Comparison of ENCODE assay signal across 9 cellular contexts in genomic region chrX:15973299-15973698, GRCh38.
DNase-seq lines count a peak whose midpoint lies in the region; ATAC-seq and TF ChIP-seq lines count a peak whose summit lies in the region.
"Had no signal": no experiment of that assay in that cellular context is flagged by ENCODE, and none has a peak within 500 bp of the region (broad histone marks: within the 10 kb centered on the region; RNA-seq: fewer than 3 reads in every experiment).

No MANE protein-coding gene starts in this region.

- no peaks in the 10 kb centered on the region for H3K27me3 ChIP-seq in A673 (replicated peaks; ENCODE audit: insufficient read depth, low read depth, low read length, poor library complexity)
- no peaks in the 10 kb centered on the region for H3K27me3 ChIP-seq in right atrium auricular region
- H3K27me3 ChIP-seq in neuronal stem cell (ENCODE audit: control insufficient read depth in 3 of 3, insufficient read depth in 3 of 3, low read depth in 1 of 3, low read length in 3 of 3) = no peaks in the 10 kb centered on the region

- intact Hi-C loops in A673 (cut with micrococcal nuclease; ENCODE audit: unreplicated experiment) = loop anchor here (5.0 to 10.0 kb wide), 2 partner anchors 121 to 208 kb away; partner anchors contain the start of gene AP1S2

- H3K27ac Mint-ChIP-seq in activated CD4-positive, alpha-beta memory T cell treated with anti-CD3 and anti-CD28 coated beads, Interleukin-2, amount 10 ng/mL, durations not matched to agents 7 days and 5 days = no peak overlapping the region
- H3K27ac Mint-ChIP-seq in stimulated activated memory B cell treated with anti-CD40 and anti-IgM and Interleukin-4, amounts not matched to agents 10 μg/mL and 1 μg/mL and 100 μg/mL, for 72 hours = no peak overlapping the region

- CTCF ChIA-PET in A673 (lab: Charles Lee) = no interaction called here
- CTCF ChIA-PET in activated CD4-positive, alpha-beta memory T cell treated with anti-CD3 and anti-CD28 coated beads, Interleukin-2, amount 10 ng/mL, durations not matched to agents 7 days and 5 days (lab: Charles Lee) = no interaction called here

- no peak overlapping the region for H2AFZ ChIP-seq in neuronal stem cell (ENCODE audit: low read length)

- no peak for TF ChIP-seq EP300 in Ishikawa (IDR thresholded peaks at IDR 0.05; ENCODE audit: borderline replicate concordance)

- no peaks in the 10 kb centered on the region for H3K9me3 Mint-ChIP-seq in activated CD4-positive, alpha-beta memory T cell treated with anti-CD3 and anti-CD28 coated beads, Interleukin-2, amount 10 ng/mL, durations not matched to agents 7 days and 5 days
- no peaks in the 10 kb centered on the region for H3K9me3 Mint-ChIP-seq in stimulated activated memory B cell treated with anti-CD40 and anti-IgM and Interleukin-4, amounts not matched to agents 10 μg/mL and 1 μg/mL and 100 μg/mL, for 72 hours

- ATAC-seq in stimulated activated memory B cell treated with anti-CD40 and anti-IgM and Interleukin-4, amounts not matched to agents 10 μg/mL and 1 μg/mL and 100 μg/mL, for 72 hours = peak; percentile 53

- H3K14ac ChIP-seq in neuronal stem cell (ENCODE audit: low read length) = no peak overlapping the region

- peak; percentile 50 for TF ChIP-seq RAD21 in Ishikawa (IDR thresholded peaks at IDR 0.05; ENCODE audit: low read depth)

- H3K4ac ChIP-seq in neuronal stem cell (ENCODE audit: low read length) = no peak overlapping the region

- H3K27ac ChIP-seq in A673 (ENCODE audit: low read depth, low read length, poor library complexity, severe bottlenecking) (no peak overlapping the region), right atrium auricular region (no peak overlapping the region), neuronal stem cell (replicated peaks; ENCODE audit: low read length) (no peak overlapping the region)
- H3K27ac ChIP-seq: thoracic aorta had no signal

- H3K4me2 ChIP-seq in neuronal stem cell (ENCODE audit: insufficient read depth, low read length, poor library complexity, severe bottlenecking) = no peak overlapping the region

- H3K79me1 ChIP-seq in neuronal stem cell (ENCODE audit: low read depth, low read length) = peaks cover 2% of the 10 kb centered on the region

- no peaks in the 10 kb centered on the region for H3K36me3 ChIP-seq in A673 (ENCODE audit: insufficient read depth, low read length, poor library complexity, severe bottlenecking)
- no peaks in the 10 kb centered on the region for H3K36me3 ChIP-seq in right atrium auricular region
- H3K36me3 ChIP-seq in neuronal stem cell (replicated peaks in 1 of 2; ENCODE audit: control insufficient read depth in 2 of 2, insufficient read depth in 2 of 2, low read length in 2 of 2) = no peaks in the 10 kb centered on the region
- H3K36me3 ChIP-seq: thoracic aorta had no signal

- no peak overlapping the region for H3K9ac ChIP-seq in neuronal stem cell (ENCODE audit: low read depth, low read length, poor library complexity)

- no peak overlapping the region for H2AK5ac ChIP-seq in neuronal stem cell (ENCODE audit: low read depth, low read length)

- H3K4me3 ChIP-seq in A673 (ENCODE audit: low read depth, low read length, poor library complexity, severe bottlenecking) (no peak overlapping the region), right atrium auricular region (no peak overlapping the region), neuronal stem cell (ENCODE audit: low read length in 2 of 2) (no peak overlapping the region)
- H3K4me3 ChIP-seq: thoracic aorta had no signal

- no peak overlapping the region for H2BK5ac ChIP-seq in neuronal stem cell (ENCODE audit: low read length)

- no peaks in the 10 kb centered on the region for H3K27me3 Mint-ChIP-seq in activated CD4-positive, alpha-beta memory T cell treated with anti-CD3 and anti-CD28 coated beads, Interleukin-2, amount 10 ng/mL, durations not matched to agents 7 days and 5 days
- H3K27me3 Mint-ChIP-seq in stimulated activated memory B cell treated with anti-CD40 and anti-IgM and Interleukin-4, amounts not matched to agents 10 μg/mL and 1 μg/mL and 100 μg/mL, for 72 hours = no peaks in the 10 kb centered on the region

- WGBS in neuronal stem cell (ENCODE audit: extremely low coverage in 2 of 2, insufficient read length in 2 of 2, insufficient replicate concordance in 1 of 2), 2 donors = no CpG with 5 or more reads among the region's 2 CpGs

- no peak overlapping the region for H3K23ac ChIP-seq in neuronal stem cell (ENCODE audit: low read depth, low read length, poor library complexity)

- no TSS peak for BruUV-seq in A673 (replicated peaks; lab: Mats Ljungman, UMichigan)

- H3K18ac ChIP-seq in neuronal stem cell (ENCODE audit: low read length) = no peak overlapping the region

- H2BK12ac ChIP-seq in neuronal stem cell (ENCODE audit: low read length) = no peak overlapping the region

- H3K36me3 Mint-ChIP-seq in activated CD4-positive, alpha-beta memory T cell treated with anti-CD3 and anti-CD28 coated beads, Interleukin-2, amount 10 ng/mL, durations not matched to agents 7 days and 5 days (ENCODE audit: low read depth) = no peaks in the 10 kb centered on the region
- no peaks in the 10 kb centered on the region for H3K36me3 Mint-ChIP-seq in stimulated activated memory B cell treated with anti-CD40 and anti-IgM and Interleukin-4, amounts not matched to agents 10 μg/mL and 1 μg/mL and 100 μg/mL, for 72 hours

- H2BK120ac ChIP-seq in neuronal stem cell (ENCODE audit: low read depth, low read length) = no peak overlapping the region

- no peak overlapping the region for H4K8ac ChIP-seq in neuronal stem cell (ENCODE audit: low read depth, low read length)

- DNase-seq in A673 (ENCODE audit: low spot score) (peak; percentile 67), GDM1 (lab: John Stamatoyannopoulos, UW) (peak; percentile 11), right atrium auricular region (ENCODE audit: low spot score) (no peak), neuronal stem cell (ENCODE audit: low spot score) (no peak)
- peak; percentile 16 for DNase-seq in activated CD4-positive, alpha-beta memory T cell treated with anti-CD3 and anti-CD28 coated beads, Interleukin-2, amount 10 ng/mL, durations not matched to agents 7 days and 5 days
- DNase-seq in activated CD4-positive, CD25-positive, alpha-beta regulatory T cell treated with anti-CD3 and anti-CD28 coated beads, Interleukin-2, amount 50 U/mL, for 72 hours = no peak

- H3K4me1 ChIP-seq in A673 (ENCODE audit: insufficient read depth, low read length, poor library complexity, severe bottlenecking) (no peaks in the 10 kb centered on the region), right atrium auricular region (no peaks in the 10 kb centered on the region), neuronal stem cell (ENCODE audit: control insufficient read depth in 2 of 2, insufficient read depth in 1 of 2, low read depth in 1 of 2, low read length in 2 of 2) (no peaks in the 10 kb centered on the region)

- H2BK15ac ChIP-seq in neuronal stem cell (ENCODE audit: low read length) = no peak overlapping the region

- no peaks in the 10 kb centered on the region for H3K9me3 ChIP-seq in A673 (ENCODE audit: low read depth, low read length, poor library complexity, severe bottlenecking)
- H3K9me3 ChIP-seq in right atrium auricular region = no peaks in the 10 kb centered on the region
- H3K9me3 ChIP-seq in neuronal stem cell (replicated peaks in 1 of 2; ENCODE audit: control insufficient read depth in 2 of 2, insufficient read depth in 1 of 2, low read depth in 1 of 2, low read length in 2 of 2) = no peaks in the 10 kb centered on the region
- H3K9me3 ChIP-seq: thoracic aorta had no signal

- POLR2A ChIA-PET in A673 (lab: Charles Lee; ENCODE audit: low non-redundant PET) = no interaction called here
- POLR2A ChIA-PET in activated CD4-positive, alpha-beta memory T cell treated with anti-CD3 and anti-CD28 coated beads, Interleukin-2, amount 10 ng/mL, durations not matched to agents 7 days and 5 days (lab: Charles Lee) = no interaction called here

- peak; percentile 56 for TF ChIP-seq CTCF in A673 (conservative IDR thresholded peaks at IDR 0.05; ENCODE audit: low read depth, low read length)
- peak; percentile 12 to 61 for TF ChIP-seq CTCF in right atrium auricular region (IDR thresholded peaks at IDR 0.05)

- no peak overlapping the region for H4K91ac ChIP-seq in neuronal stem cell (ENCODE audit: low read depth, low read length, poor library complexity)

- no peak overlapping the region for H3K4me3 Mint-ChIP-seq in activated CD4-positive, alpha-beta memory T cell treated with anti-CD3 and anti-CD28 coated beads, Interleukin-2, amount 10 ng/mL, durations not matched to agents 7 days and 5 days
- H3K4me3 Mint-ChIP-seq in stimulated activated memory B cell treated with anti-CD40 and anti-IgM and Interleukin-4, amounts not matched to agents 10 μg/mL and 1 μg/mL and 100 μg/mL, for 72 hours = no peak overlapping the region

- H3K4me1 Mint-ChIP-seq in activated CD4-positive, alpha-beta memory T cell treated with anti-CD3 and anti-CD28 coated beads, Interleukin-2, amount 10 ng/mL, durations not matched to agents 7 days and 5 days = no peaks in the 10 kb centered on the region
- peaks cover 29% of the 10 kb centered on the region for H3K4me1 Mint-ChIP-seq in stimulated activated memory B cell treated with anti-CD40 and anti-IgM and Interleukin-4, amounts not matched to agents 10 μg/mL and 1 μg/mL and 100 μg/mL, for 72 hours

TF ChIP-seq in Ishikawa, 13 proteins besides CTCF, POLR2A, EP300 and RAD21 (continues in another document):
- TF ChIP-seq TCF12 (IDR thresholded peaks at IDR 0.05; ENCODE audit: low read depth) (no peak), MAX (IDR thresholded peaks at IDR 0.05) (no peak), NFIC (IDR thresholded peaks at IDR 0.05) (no peak)

Comparison
In these comparisons a context has a peak if more than half of its experiments do, and no peak if none do; other contexts are left out.
1. DNase-seq: peak in A673 (single experiment), GDM1 (single experiment) and activated CD4-positive, alpha-beta memory T cell treated with anti-CD3 and anti-CD28 coated beads, Interleukin-2, amount 10 ng/mL, durations not matched to agents 7 days and 5 days (single experiment); none in right atrium auricular region (single experiment), activated CD4-positive, CD25-positive, alpha-beta regulatory T cell treated with anti-CD3 and anti-CD28 coated beads, Interleukin-2, amount 50 U/mL, for 72 hours (single experiment) and neuronal stem cell (single experiment).